18 cellular contexts compared by ENCODE assay signal in the genomic region with DNA sequence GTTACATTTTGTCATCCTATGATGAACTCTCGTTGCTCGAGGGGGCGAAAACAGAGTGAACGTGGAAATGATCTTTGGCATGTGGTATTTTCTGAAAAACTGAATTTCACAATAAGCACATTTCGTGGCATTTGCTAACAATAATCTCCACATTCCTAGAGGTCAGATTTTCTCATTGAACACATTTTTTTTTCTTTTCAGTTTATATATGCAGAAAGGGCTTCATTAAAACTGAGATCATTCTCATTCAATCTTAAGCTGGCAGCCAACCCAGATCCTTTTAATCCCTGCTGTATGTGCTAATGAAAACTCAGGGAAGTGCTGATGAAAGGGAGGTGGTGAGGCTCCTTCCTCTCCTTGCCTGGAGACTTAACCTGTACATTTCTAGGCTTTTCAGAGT. TPM values are rescaled to one million over a fixed set of nuclear protein-coding genes. Genes with fewer than 3 reads are reported as not detected.
A peak's percentile ranks its signal among the peaks of the same experiment; 100 is the strongest.
DNase-seq lines count a peak whose midpoint lies in the region; ATAC-seq and TF ChIP-seq lines count a peak whose summit lies in the region.
"Had no signal": no experiment of that assay in that cellular context is flagged by ENCODE, and none has a peak within 500 bp of the region (broad histone marks: within the 10 kb centered on the region; RNA-seq: fewer than 3 reads in every experiment).

No MANE protein-coding gene starts in this region.

- intact Hi-C loops in A673 (cut with micrococcal nuclease; ENCODE audit: unreplicated experiment) = no loop called here

- H3K9ac ChIP-seq in adipocyte (ENCODE audit: low read length) = no peak overlapping the region

- H3K36me3 ChIP-seq in A673 (ENCODE audit: insufficient read depth, low read length, poor library complexity, severe bottlenecking) (no peaks in the 10 kb centered on the region), adipocyte (ENCODE audit: control insufficient read depth, insufficient read depth, low read length, severe bottlenecking) (no peaks in the 10 kb centered on the region)
- H3K36me3 ChIP-seq: lower lobe of right lung had no signal

- DNase-seq in A673 (ENCODE audit: low spot score) (peak; percentile 57), GM04503 (ENCODE audit: low read depth) (peak; percentile 39), adipocyte (ENCODE audit: low read depth) (peak; percentile 89), fibroblast of the conjunctiva (ENCODE audit: low read depth) (peak; percentile 14), NCI-H69 (lab: John Stamatoyannopoulos, UW) (no peak), CD1c-positive myeloid dendritic cell (ENCODE audit: extremely low spot score) (no peak), NCI-H146 treated with DMSO at 0.1 percent for 48 hours (lab: John Stamatoyannopoulos, UW; ENCODE audit: unreplicated experiment) (no peak)
- DNase-seq: activated CD4-positive, alpha-beta T cell treated with anti-CD3 and anti-CD28 coated beads for 4 hours; activated CD8-positive, alpha-beta memory T cell treated with anti-CD3 and anti-CD28 coated beads, Interleukin-2, amount 50 U/mL, for 48 hours; GF-D8; lower lobe of right lung; naive B cell; NCI-H1694 treated with DMSO at 0.1 percent for 48 hours; NCI-H345; stimulated activated CD4-positive, alpha-beta T cell treated with anti-CD3 and anti-CD28 coated beads, Interleukin-12 subunit alpha, Interleukin-12 subunit beta, amount 100 ng/mL, for 4 hours; stimulated activated naive B cell treated with anti-CD40 and anti-IgM and Interleukin-4, amounts not matched to agents 10 μg/mL and 1 μg/mL and 100 μg/mL, for 72 hours had no signal

- POLR2A ChIA-PET in A673 (lab: Charles Lee; ENCODE audit: low non-redundant PET) = interaction anchor here (0.6 to 0.7 kb wide), 2 partner anchors 543 to 1345 kb away, joined by 3 read pairs; no protein-coding TSS in a partner anchor

- H3K4me3 ChIP-seq in A673 (ENCODE audit: low read depth, low read length, poor library complexity, severe bottlenecking) = no peak overlapping the region
- H3K4me3 ChIP-seq in adipocyte (ENCODE audit: low read length) = no peak overlapping the region
- H3K4me3 ChIP-seq: lower lobe of right lung had no signal

- TF ChIP-seq CTCF in A673 (conservative IDR thresholded peaks at IDR 0.05; ENCODE audit: low read depth, low read length) = no peak

- ATAC-seq in GM18519 (IDR thresholded peaks at IDR 0.05; ENCODE audit: low FRiP score, unreplicated experiment) = no peak
- ATAC-seq: lower lobe of right lung; Right ventricle myocardium inferior; stimulated activated naive B cell treated with anti-CD40 and anti-IgM and Interleukin-4, amounts not matched to agents 10 μg/mL and 1 μg/mL and 100 μg/mL, for 72 hours had no signal

- no peaks in the 10 kb centered on the region for H3K9me3 ChIP-seq in A673 (ENCODE audit: low read depth, low read length, poor library complexity, severe bottlenecking)
- no peaks in the 10 kb centered on the region for H3K9me3 ChIP-seq in adipocyte (ENCODE audit: control insufficient read depth, low read length)
- H3K9me3 ChIP-seq: lower lobe of right lung had no signal

- no peak overlapping the region for H3K27ac ChIP-seq in A673 (ENCODE audit: low read depth, low read length, poor library complexity, severe bottlenecking)
- H3K27ac ChIP-seq: lower lobe of right lung had no signal

- CTCF ChIA-PET in A673 (lab: Charles Lee) = no interaction called here

- BruUV-seq in A673 (replicated peaks; lab: Mats Ljungman, UMichigan) = no TSS peak

- no peaks in the 10 kb centered on the region for H3K27me3 ChIP-seq in A673 (replicated peaks; ENCODE audit: insufficient read depth, low read depth, low read length, poor library complexity)
- no peaks in the 10 kb centered on the region for H3K27me3 ChIP-seq in adipocyte (replicated peaks; ENCODE audit: control insufficient read depth, insufficient read depth, low read length)

- H3K4me1 ChIP-seq in A673 (ENCODE audit: insufficient read depth, low read length, poor library complexity, severe bottlenecking) (peaks cover 24% of the 10 kb centered on the region), adipocyte (ENCODE audit: control insufficient read depth, insufficient read depth, low read length) (peaks cover 22% of the 10 kb centered on the region)

RNA-seq across cellular contexts. Expression of a gene that starts 52.6 kb away (rescaled TPM):
- total RNA-seq in A673 (2021) = 15.7 and 16.3 TPM in 2 replicates

Comparison
In these comparisons a context has a peak if more than half of its experiments do, and no peak if none do; other contexts are left out.
1. DNase-seq: peak in A673 (single experiment), GM04503 (single experiment), adipocyte (single experiment) and fibroblast of the conjunctiva (single experiment); none in NCI-H69 (single experiment), CD1c-positive myeloid dendritic cell (single experiment) and NCI-H146 treated with DMSO at 0.1 percent for 48 hours (single experiment).